In the genomic region with DNA sequence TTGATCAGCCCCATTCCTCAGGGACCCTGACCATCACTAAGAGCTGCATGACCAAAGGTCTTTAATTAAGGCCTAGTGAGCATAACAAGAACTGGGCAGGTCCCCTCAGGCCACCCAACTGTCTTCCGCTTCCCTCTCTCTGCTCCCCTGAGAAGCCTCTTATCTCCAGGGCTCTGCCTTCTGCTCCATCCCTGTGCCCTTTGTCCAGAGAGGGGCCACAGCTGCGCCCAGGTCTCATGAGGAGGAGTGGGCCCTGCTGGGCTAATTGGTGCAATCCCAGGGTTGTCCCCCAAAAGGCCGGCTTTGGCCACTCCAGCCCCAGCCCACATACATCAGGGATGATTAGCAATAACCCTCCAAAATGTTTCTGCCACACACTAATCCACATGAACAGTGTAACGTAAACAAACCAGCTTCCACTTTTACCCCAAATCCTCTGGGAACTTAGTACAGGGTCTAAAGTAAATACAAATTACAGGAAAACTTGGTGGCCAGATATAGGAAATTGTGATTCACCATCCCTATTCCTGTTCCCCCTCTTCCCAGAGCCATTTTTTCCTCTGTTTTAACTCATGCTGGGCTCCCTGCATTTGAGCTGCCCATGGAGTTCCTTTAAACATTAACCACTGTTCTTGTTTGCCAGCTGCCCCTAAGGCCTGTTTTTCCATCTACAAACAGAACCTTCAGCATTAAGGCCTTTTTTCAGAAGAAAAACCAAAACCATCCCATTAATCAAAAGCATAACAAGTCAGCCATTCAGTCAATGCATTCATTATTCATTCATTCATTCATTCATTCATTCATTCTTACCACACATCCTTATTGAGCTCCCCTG, we compare ENCODE assay signal across 1 cellular context.
TF ChIP-seq lines count a peak whose summit lies in the region.

No MANE protein-coding gene starts in this region.

TF ChIP-seq in HepG2, 621 proteins besides CTCF, POLR2A, EP300 and RAD21 (continued from another document):
- TF ChIP-seq, protein P1, sequence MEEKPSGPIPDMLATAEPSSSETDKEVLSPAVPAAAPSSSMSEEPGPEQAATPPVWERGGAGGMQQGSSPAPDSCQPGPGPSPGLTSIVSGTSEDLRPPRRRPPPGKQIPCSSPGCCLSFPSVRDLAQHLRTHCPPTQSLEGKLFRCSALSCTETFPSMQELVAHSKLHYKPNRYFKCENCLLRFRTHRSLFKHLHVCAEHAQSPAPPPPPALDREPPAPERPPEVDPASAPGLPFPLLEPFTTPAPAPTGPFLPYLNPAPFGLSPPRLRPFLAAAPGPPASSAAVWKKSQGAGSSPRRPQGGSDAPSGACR (CRISPR knock-in tag; IDR thresholded peaks at IDR 0.05) = no peak
- no peak for TF ChIP-seq GFI1 (CRISPR knock-in tag; IDR thresholded peaks at IDR 0.05; ENCODE audit: borderline replicate concordance)
- TF ChIP-seq NFATC3 (CRISPR knock-in tag; IDR thresholded peaks at IDR 0.05) = no peak
- TF ChIP-seq, protein P2, sequence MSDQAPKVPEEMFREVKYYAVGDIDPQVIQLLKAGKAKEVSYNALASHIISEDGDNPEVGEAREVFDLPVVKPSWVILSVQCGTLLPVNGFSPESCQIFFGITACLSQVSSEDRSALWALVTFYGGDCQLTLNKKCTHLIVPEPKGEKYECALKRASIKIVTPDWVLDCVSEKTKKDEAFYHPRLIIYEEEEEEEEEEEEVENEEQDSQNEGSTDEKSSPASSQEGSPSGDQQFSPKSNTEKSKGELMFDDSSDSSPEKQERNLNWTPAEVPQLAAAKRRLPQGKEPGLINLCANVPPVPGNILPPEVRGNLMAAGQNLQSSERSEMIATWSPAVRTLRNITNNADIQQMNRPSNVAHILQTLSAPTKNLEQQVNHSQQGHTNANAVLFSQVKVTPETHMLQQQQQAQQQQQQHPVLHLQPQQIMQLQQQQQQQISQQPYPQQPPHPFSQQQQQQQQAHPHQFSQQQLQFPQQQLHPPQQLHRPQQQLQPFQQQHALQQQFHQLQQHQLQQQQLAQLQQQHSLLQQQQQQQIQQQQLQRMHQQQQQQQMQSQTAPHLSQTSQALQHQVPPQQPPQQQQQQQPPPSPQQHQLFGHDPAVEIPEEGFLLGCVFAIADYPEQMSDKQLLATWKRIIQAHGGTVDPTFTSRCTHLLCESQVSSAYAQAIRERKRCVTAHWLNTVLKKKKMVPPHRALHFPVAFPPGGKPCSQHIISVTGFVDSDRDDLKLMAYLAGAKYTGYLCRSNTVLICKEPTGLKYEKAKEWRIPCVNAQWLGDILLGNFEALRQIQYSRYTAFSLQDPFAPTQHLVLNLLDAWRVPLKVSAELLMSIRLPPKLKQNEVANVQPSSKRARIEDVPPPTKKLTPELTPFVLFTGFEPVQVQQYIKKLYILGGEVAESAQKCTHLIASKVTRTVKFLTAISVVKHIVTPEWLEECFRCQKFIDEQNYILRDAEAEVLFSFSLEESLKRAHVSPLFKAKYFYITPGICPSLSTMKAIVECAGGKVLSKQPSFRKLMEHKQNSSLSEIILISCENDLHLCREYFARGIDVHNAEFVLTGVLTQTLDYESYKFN (CRISPR knock-in tag; conservative IDR thresholded peaks at IDR 0.05) = peak; percentile 59; the same call in 1 of the 2 replicates
- no peak for TF ChIP-seq ZNF235 (CRISPR knock-in tag; IDR thresholded peaks at IDR 0.05; ENCODE audit: borderline replicate concordance)
- TF ChIP-seq, protein P3, sequence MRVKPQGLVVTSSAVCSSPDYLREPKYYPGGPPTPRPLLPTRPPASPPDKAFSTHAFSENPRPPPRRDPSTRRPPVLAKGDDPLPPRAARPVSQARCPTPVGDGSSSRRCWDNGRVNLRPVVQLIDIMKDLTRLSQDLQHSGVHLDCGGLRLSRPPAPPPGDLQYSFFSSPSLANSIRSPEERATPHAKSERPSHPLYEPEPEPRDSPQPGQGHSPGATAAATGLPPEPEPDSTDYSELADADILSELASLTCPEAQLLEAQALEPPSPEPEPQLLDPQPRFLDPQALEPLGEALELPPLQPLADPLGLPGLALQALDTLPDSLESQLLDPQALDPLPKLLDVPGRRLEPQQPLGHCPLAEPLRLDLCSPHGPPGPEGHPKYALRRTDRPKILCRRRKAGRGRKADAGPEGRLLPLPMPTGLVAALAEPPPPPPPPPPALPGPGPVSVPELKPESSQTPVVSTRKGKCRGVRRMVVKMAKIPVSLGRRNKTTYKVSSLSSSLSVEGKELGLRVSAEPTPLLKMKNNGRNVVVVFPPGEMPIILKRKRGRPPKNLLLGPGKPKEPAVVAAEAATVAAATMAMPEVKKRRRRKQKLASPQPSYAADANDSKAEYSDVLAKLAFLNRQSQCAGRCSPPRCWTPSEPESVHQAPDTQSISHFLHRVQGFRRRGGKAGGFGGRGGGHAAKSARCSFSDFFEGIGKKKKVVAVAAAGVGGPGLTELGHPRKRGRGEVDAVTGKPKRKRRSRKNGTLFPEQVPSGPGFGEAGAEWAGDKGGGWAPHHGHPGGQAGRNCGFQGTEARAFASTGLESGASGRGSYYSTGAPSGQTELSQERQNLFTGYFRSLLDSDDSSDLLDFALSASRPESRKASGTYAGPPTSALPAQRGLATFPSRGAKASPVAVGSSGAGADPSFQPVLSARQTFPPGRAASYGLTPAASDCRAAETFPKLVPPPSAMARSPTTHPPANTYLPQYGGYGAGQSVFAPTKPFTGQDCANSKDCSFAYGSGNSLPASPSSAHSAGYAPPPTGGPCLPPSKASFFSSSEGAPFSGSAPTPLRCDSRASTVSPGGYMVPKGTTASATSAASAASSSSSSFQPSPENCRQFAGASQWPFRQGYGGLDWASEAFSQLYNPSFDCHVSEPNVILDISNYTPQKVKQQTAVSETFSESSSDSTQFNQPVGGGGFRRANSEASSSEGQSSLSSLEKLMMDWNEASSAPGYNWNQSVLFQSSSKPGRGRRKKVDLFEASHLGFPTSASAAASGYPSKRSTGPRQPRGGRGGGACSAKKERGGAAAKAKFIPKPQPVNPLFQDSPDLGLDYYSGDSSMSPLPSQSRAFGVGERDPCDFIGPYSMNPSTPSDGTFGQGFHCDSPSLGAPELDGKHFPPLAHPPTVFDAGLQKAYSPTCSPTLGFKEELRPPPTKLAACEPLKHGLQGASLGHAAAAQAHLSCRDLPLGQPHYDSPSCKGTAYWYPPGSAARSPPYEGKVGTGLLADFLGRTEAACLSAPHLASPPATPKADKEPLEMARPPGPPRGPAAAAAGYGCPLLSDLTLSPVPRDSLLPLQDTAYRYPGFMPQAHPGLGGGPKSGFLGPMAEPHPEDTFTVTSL (CRISPR knock-in tag; IDR thresholded peaks at IDR 0.05; ENCODE audit: borderline replicate concordance) = no peak
- TF ChIP-seq, protein P4, sequence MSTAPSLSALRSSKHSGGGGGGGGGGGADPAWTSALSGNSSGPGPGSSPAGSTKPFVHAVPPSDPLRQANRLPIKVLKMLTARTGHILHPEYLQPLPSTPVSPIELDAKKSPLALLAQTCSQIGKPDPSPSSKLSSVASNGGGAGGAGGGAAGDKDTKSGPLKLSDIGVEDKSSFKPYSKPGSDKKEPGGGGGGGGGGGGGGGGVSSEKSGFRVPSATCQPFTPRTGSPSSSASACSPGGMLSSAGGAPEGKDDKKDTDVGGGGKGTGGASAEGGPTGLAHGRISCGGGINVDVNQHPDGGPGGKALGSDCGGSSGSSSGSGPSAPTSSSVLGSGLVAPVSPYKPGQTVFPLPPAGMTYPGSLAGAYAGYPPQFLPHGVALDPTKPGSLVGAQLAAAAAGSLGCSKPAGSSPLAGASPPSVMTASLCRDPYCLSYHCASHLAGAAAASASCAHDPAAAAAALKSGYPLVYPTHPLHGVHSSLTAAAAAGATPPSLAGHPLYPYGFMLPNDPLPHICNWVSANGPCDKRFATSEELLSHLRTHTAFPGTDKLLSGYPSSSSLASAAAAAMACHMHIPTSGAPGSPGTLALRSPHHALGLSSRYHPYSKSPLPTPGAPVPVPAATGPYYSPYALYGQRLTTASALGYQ (CRISPR knock-in tag; IDR thresholded peaks at IDR 0.05) = 0 out of 2 replicates have a peak, but pooled peaks have one; percentile 18
- TF ChIP-seq, protein P5, sequence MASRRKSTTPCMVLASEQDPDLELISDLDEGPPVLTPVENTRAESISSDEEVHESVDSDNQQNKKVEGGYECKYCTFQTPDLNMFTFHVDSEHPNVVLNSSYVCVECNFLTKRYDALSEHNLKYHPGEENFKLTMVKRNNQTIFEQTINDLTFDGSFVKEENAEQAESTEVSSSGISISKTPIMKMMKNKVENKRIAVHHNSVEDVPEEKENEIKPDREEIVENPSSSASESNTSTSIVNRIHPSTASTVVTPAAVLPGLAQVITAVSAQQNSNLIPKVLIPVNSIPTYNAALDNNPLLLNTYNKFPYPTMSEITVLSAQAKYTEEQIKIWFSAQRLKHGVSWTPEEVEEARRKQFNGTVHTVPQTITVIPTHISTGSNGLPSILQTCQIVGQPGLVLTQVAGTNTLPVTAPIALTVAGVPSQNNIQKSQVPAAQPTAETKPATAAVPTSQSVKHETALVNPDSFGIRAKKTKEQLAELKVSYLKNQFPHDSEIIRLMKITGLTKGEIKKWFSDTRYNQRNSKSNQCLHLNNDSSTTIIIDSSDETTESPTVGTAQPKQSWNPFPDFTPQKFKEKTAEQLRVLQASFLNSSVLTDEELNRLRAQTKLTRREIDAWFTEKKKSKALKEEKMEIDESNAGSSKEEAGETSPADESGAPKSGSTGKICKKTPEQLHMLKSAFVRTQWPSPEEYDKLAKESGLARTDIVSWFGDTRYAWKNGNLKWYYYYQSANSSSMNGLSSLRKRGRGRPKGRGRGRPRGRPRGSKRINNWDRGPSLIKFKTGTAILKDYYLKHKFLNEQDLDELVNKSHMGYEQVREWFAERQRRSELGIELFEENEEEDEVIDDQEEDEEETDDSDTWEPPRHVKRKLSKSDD (CRISPR knock-in tag; IDR thresholded peaks at IDR 0.05; ENCODE audit: low read depth) = no peak
- TF ChIP-seq FOXJ3 (CRISPR knock-in tag; IDR thresholded peaks at IDR 0.05; ENCODE audit: borderline replicate concordance) = no peak
- no peak for TF ChIP-seq STAG1 (CRISPR knock-in tag; IDR thresholded peaks at IDR 0.05)
- 0 out of 2 replicates have a peak, but pooled peaks have one; percentile 19 for TF ChIP-seq ZFX (CRISPR knock-in tag; IDR thresholded peaks at IDR 0.05; ENCODE audit: low read depth)
- TF ChIP-seq ZNF232 (CRISPR knock-in tag; IDR thresholded peaks at IDR 0.05; ENCODE audit: borderline replicate concordance) = no peak
- no peak for TF ChIP-seq TMF1 (CRISPR knock-in tag; IDR thresholded peaks at IDR 0.05; ENCODE audit: low read depth)
